Comparison of ENCODE assay signal across 9 cellular contexts in genomic region chr3:24678021-24678420, GRCh38.
DNase-seq lines count a peak whose midpoint lies in the region; ATAC-seq and TF ChIP-seq lines count a peak whose summit lies in the region.
"Had no signal": no experiment of that assay in that cellular context is flagged by ENCODE, and none has a peak within 500 bp of the region (broad histone marks: within the 10 kb centered on the region; RNA-seq: fewer than 3 reads in every experiment).

No MANE protein-coding gene starts in this region.

- H3K9me3 ChIP-seq in DND-41 (ENCODE audit: insufficient read depth, low read length, severe bottlenecking) (no peaks in the 10 kb centered on the region), neural progenitor cell (ENCODE audit: low read depth) (no peaks in the 10 kb centered on the region)

- no peaks in the 10 kb centered on the region for H3K9me3 Mint-ChIP-seq in glutamatergic neuron (ENCODE audit: unreplicated experiment)
- no peaks in the 10 kb centered on the region for H3K9me3 Mint-ChIP-seq in neural progenitor cell

- H3K79me2 ChIP-seq in DND-41 (ENCODE audit: insufficient read depth, low read length) (no peaks in the 10 kb centered on the region), neural progenitor cell (ENCODE audit: low read depth) (no peaks in the 10 kb centered on the region)

- ATAC-seq in DND-41 (ENCODE audit: insufficient read depth, low read depth), result no peak
- ATAC-seq in HG02610 (IDR thresholded peaks at IDR 0.05; ENCODE audit: unreplicated experiment), result peak; percentile 33
- peak; percentile 76 for ATAC-seq in left lobe of liver
- no peak for ATAC-seq in HG02571 (IDR thresholded peaks at IDR 0.05; ENCODE audit: unreplicated experiment)
- ATAC-seq: esophagus mucosa had no signal

- H3K36me3 Mint-ChIP-seq in glutamatergic neuron (ENCODE audit: unreplicated experiment) (no peaks in the 10 kb centered on the region), neural progenitor cell (no peaks in the 10 kb centered on the region)

- H3K4me2 ChIP-seq in DND-41 (ENCODE audit: insufficient read depth, low read length) (peak overlapping the region; percentile 4; the same call in 1 of the 2 replicates), neural progenitor cell (no peak overlapping the region)

- no peaks in the 10 kb centered on the region for H3K27me3 Mint-ChIP-seq in glutamatergic neuron (ENCODE audit: unreplicated experiment)
- peaks cover 5% of the 10 kb centered on the region for H3K27me3 Mint-ChIP-seq in neural progenitor cell (ENCODE audit: insufficient read depth, low read depth)

- H3K27me3 ChIP-seq in DND-41 (ENCODE audit: insufficient read depth, low read length, poor library complexity) (peaks cover 8% of the 10 kb centered on the region), neural progenitor cell (no peaks in the 10 kb centered on the region)

- H3K4me3 ChIP-seq in DND-41 (ENCODE audit: low read depth in 1 of 2, low read length in 2 of 2) (no peak overlapping the region), neural progenitor cell (no peak overlapping the region)

- H3F3A ChIP-seq in neural progenitor cell (ENCODE audit: low read depth), result no peaks in the 10 kb centered on the region

- H3K4me3 Mint-ChIP-seq in glutamatergic neuron (ENCODE audit: unreplicated experiment) (no peak overlapping the region), neural progenitor cell (no peak overlapping the region)

- H3K4me1 ChIP-seq in DND-41 (ENCODE audit: insufficient read depth, low read length), result peaks cover 12% of the 10 kb centered on the region; the same call in 1 of the 2 replicates
- H3K4me1 ChIP-seq in neural progenitor cell, result no peaks in the 10 kb centered on the region

- H3K27ac Mint-ChIP-seq in glutamatergic neuron (ENCODE audit: unreplicated experiment), result no peak overlapping the region
- H3K27ac Mint-ChIP-seq in neural progenitor cell, result no peak overlapping the region

- no peak for DNase-seq in DND-41
- DNase-seq in SW480 (ENCODE audit: low spot score), result peak; percentile 3
- no peak for DNase-seq in left lobe of liver (ENCODE audit: low spot score)
- DNase-seq in glutamatergic neuron, result no peak
- no peak for DNase-seq in neural progenitor cell (ENCODE audit: low spot score)
- no peak for DNase-seq in NCI-H446 treated with DMSO at 0.1 percent for 48 hours (lab: John Stamatoyannopoulos, UW)

- TF ChIP-seq CTCF in DND-41 (IDR thresholded peaks at IDR 0.05; ENCODE audit: borderline replicate concordance, extremely low read depth, low read length, poor library complexity, severe bottlenecking) (no peak), glutamatergic neuron (IDR thresholded peaks at IDR 0.05; ENCODE audit: partially characterized antibody, unreplicated experiment) (no peak), neural progenitor cell (IDR thresholded peaks at IDR 0.05) (no peak)

- H3K27ac ChIP-seq in DND-41 (ENCODE audit: low read length) (no peak overlapping the region), neural progenitor cell (no peak overlapping the region)

- H2AFZ ChIP-seq in DND-41 (ENCODE audit: low read depth, low read length) (no peak overlapping the region), neural progenitor cell (replicated peaks) (no peak overlapping the region)

- H3K36me3 ChIP-seq in DND-41 (ENCODE audit: insufficient read depth, low read length) (no peaks in the 10 kb centered on the region), neural progenitor cell (no peaks in the 10 kb centered on the region)

- no peak overlapping the region for H3K9ac ChIP-seq in DND-41 (ENCODE audit: low read depth, low read length)
- H3K9ac ChIP-seq in neural progenitor cell, result no peak overlapping the region

- H3K4me1 Mint-ChIP-seq in glutamatergic neuron (ENCODE audit: low read depth, unreplicated experiment), result no peaks in the 10 kb centered on the region
- H3K4me1 Mint-ChIP-seq in neural progenitor cell, result peaks cover under 1% of the 10 kb centered on the region

- H4K20me1 ChIP-seq in DND-41 (ENCODE audit: insufficient read depth, low read length) (no peaks in the 10 kb centered on the region), neural progenitor cell (ENCODE audit: low read depth) (no peaks in the 10 kb centered on the region)

Comparison
In these comparisons a context has a peak if more than half of its experiments do, and no peak if none do; other contexts are left out.
1. ATAC-seq: peak in HG02610 (single experiment) and left lobe of liver (single experiment); none in DND-41 (single experiment) and HG02571 (single experiment).